8 cellular contexts compared by ENCODE assay signal in genomic region chr13:99500839-99501134, GRCh38. TPM values are rescaled to one million over a fixed set of nuclear protein-coding genes. Genes with fewer than 3 reads are reported as not detected.
DNase-seq lines count a peak whose midpoint lies in the region; ATAC-seq and TF ChIP-seq lines count a peak whose summit lies in the region.

No MANE protein-coding gene starts in this region.

- H3K4me2 ChIP-seq in fibroblast of lung (ENCODE audit: extremely low read depth, insufficient read depth, low read length): peak overlapping the region; percentile 98
- peak overlapping the region; percentile 95 for H3K4me2 ChIP-seq in skeletal muscle satellite cell (ENCODE audit: low read length)

- peaks cover 41% of the 10 kb centered on the region for H3K79me2 ChIP-seq in fibroblast of lung (ENCODE audit: control insufficient read depth, insufficient read depth, low read length)

- H3K9me3 ChIP-seq in CD4-positive, CD25-positive, alpha-beta regulatory T cell (ENCODE audit: control insufficient read depth in 2 of 2, low read length in 2 of 2): no peaks in the 10 kb centered on the region
- H3K9me3 ChIP-seq in fibroblast of lung (ENCODE audit: control insufficient read depth, insufficient read depth, low read depth, low read length) (no peaks in the 10 kb centered on the region), skeletal muscle satellite cell (replicated peaks; ENCODE audit: low read length) (no peaks in the 10 kb centered on the region)

- TF ChIP-seq CTCF in fibroblast of lung (conservative IDR thresholded peaks at IDR 0.05 in 1 of 2, IDR thresholded peaks at IDR 0.05 in 1 of 2; ENCODE audit: low read depth in 1 of 2, low read length in 2 of 2): no peak

- H3K4me1 ChIP-seq in CD4-positive, CD25-positive, alpha-beta regulatory T cell (ENCODE audit: control insufficient read depth, insufficient read depth, low read length, poor library complexity, severe bottlenecking): peaks cover 75% of the 10 kb centered on the region
- peaks cover 7% of the 10 kb centered on the region for H3K4me1 ChIP-seq in fibroblast of lung (ENCODE audit: control insufficient read depth, extremely low read depth, insufficient read depth, low read length)
- H3K4me1 ChIP-seq in skeletal muscle satellite cell (ENCODE audit: control insufficient read depth, insufficient read depth, low read length): peaks cover 39% of the 10 kb centered on the region

- peak overlapping the region; percentile 88 for H3K4me3 ChIP-seq in CD4-positive, CD25-positive, alpha-beta regulatory T cell (ENCODE audit: low read depth, low read length)
- H3K4me3 ChIP-seq in fibroblast of lung (replicated peaks in 1 of 4; ENCODE audit: control extremely low read depth in 1 of 4, insufficient read depth in 1 of 4, low read depth in 3 of 4, low read length in 4 of 4): peak overlapping the region; percentile 77 to 94 (median 92)
- peak overlapping the region; percentile 83 for H3K4me3 ChIP-seq in skeletal muscle satellite cell (ENCODE audit: low read length)

- H3K27me3 ChIP-seq in CD4-positive, CD25-positive, alpha-beta regulatory T cell (ENCODE audit: control insufficient read depth, insufficient read depth, low read length): no peaks in the 10 kb centered on the region
- H3K27me3 ChIP-seq in fibroblast of lung (ENCODE audit: control insufficient read depth, insufficient read depth, low read length) (no peaks in the 10 kb centered on the region), skeletal muscle satellite cell (ENCODE audit: control insufficient read depth, insufficient read depth, low read length) (no peaks in the 10 kb centered on the region)

- H4K20me1 ChIP-seq in fibroblast of lung (ENCODE audit: control insufficient read depth, extremely low read depth, insufficient read depth, low read length): no peaks in the 10 kb centered on the region

- H3K36me3 ChIP-seq in CD4-positive, CD25-positive, alpha-beta regulatory T cell (ENCODE audit: control insufficient read depth, insufficient read depth, low read length): peaks cover 3% of the 10 kb centered on the region
- H3K36me3 ChIP-seq in fibroblast of lung (ENCODE audit: control insufficient read depth, insufficient read depth, low read length) (no peaks in the 10 kb centered on the region), skeletal muscle satellite cell (ENCODE audit: insufficient read depth, low read length) (no peaks in the 10 kb centered on the region)

- H2AFZ ChIP-seq in fibroblast of lung (ENCODE audit: low read length): peak overlapping the region; percentile 90

- ATAC-seq in CD4-positive, CD25-positive, alpha-beta regulatory T cell (ENCODE audit: low read depth in 2 of 2): no peak
- peak; percentile 4 for ATAC-seq in GM21786 (IDR thresholded peaks at IDR 0.05; ENCODE audit: unreplicated experiment)

- H3K27me3 Mint-ChIP-seq in CD4-positive, CD25-positive, alpha-beta regulatory T cell: peaks cover 4% of the 10 kb centered on the region

- DNase-seq in CD4-positive, CD25-positive, alpha-beta regulatory T cell: no peak
- DNase-seq in RKO (ENCODE audit: low spot score) (peak; percentile 7), fibroblast of lung (ENCODE audit: low read depth in 2 of 2) (no peak), HK-2 (ENCODE audit: unreplicated experiment) (no peak), putamen (ENCODE audit: low spot score) (no peak), NCI-H2171 treated with DMSO at 0.1 percent for 48 hours (lab: John Stamatoyannopoulos, UW) (no peak)

- peak overlapping the region; percentile 91 to 99 (median 98) for H3K4me3 Mint-ChIP-seq in CD4-positive, CD25-positive, alpha-beta regulatory T cell

- H3K27ac Mint-ChIP-seq in CD4-positive, CD25-positive, alpha-beta regulatory T cell: peak overlapping the region; percentile 97 to 99 (median 99)

- H3K9me3 Mint-ChIP-seq in CD4-positive, CD25-positive, alpha-beta regulatory T cell: peaks cover 0 to 4% (median 0%) of the 10 kb centered on the region in 7 donors

- H3K27ac ChIP-seq in CD4-positive, CD25-positive, alpha-beta regulatory T cell (ENCODE audit: insufficient read depth, low read length, poor library complexity, severe bottlenecking): peak overlapping the region; percentile 91
- H3K27ac ChIP-seq in fibroblast of lung (ENCODE audit: insufficient read depth, low read length): peak overlapping the region; percentile 69

- no peaks in the 10 kb centered on the region for H3K36me3 Mint-ChIP-seq in CD4-positive, CD25-positive, alpha-beta regulatory T cell

- peaks cover 42 to 94% (median 71%) of the 10 kb centered on the region in 4 donors for H3K4me1 Mint-ChIP-seq in CD4-positive, CD25-positive, alpha-beta regulatory T cell

- H3K9ac ChIP-seq in fibroblast of lung (ENCODE audit: insufficient read depth, low read length) (peak overlapping the region; percentile 44), skeletal muscle satellite cell (ENCODE audit: low read depth, low read length) (peak overlapping the region; percentile 80)

RNA-seq across cellular contexts. Expression of gene TM9SF2, which starts 0.5 kb away (rescaled TPM):
- 53.7 TPM for total RNA-seq in CD4-positive, CD25-positive, alpha-beta regulatory T cell
- polyA plus RNA-seq in CD4-positive, CD25-positive, alpha-beta regulatory T cell: 100 to 1,000 TPM in 3 of 4 donors, 10 to 100 TPM in 1; 98.7 to 124 (median 113) TPM
- total RNA-seq in fibroblast of lung: 95.3 and 109 TPM in 2 replicates
- 116 and 149 TPM in 2 replicates for polyA plus RNA-seq in fibroblast of lung
- 68.7 and 83.5 TPM in 2 replicates for polyA plus RNA-seq in fibroblast of lung (2012)
- polyA minus RNA-seq in fibroblast of lung (ENCODE audit: low replicate concordance): 17.5 and 28.0 TPM in 2 replicates
- 120 and 128 TPM in 2 replicates for total RNA-seq in skeletal muscle satellite cell (2012; rRNA removed)
